ENCODE assay signal across 20 cellular contexts in genomic region chr2:9818097-9818496, GRCh38.
"Had no signal": no experiment of that assay in that cellular context is flagged by ENCODE, and none has a peak within 500 bp of the region (broad histone marks: within the 10 kb centered on the region; RNA-seq: fewer than 3 reads in every experiment).

No MANE protein-coding gene starts in this region.

- H3K9me3 Mint-ChIP-seq: central memory CD8-positive, alpha-beta T cell; naive thymus-derived CD8-positive, alpha-beta T cell; stimulated activated memory B cell treated with anti-CD40 and anti-IgM and Interleukin-4, amounts not matched to agents 10 μg/mL and 1 μg/mL and 100 μg/mL, for 72 hours; stimulated activated naive CD8-positive, alpha-beta T cell treated with anti-CD3 and anti-CD28 coated beads, Interleukin-15, Interleukin-2, amounts not matched to agents 100 ng/mL and 50 ng/mL, for 24 hours had no signal

- H3K4me3 Mint-ChIP-seq: central memory CD8-positive, alpha-beta T cell; naive thymus-derived CD8-positive, alpha-beta T cell; stimulated activated memory B cell treated with anti-CD40 and anti-IgM and Interleukin-4, amounts not matched to agents 10 μg/mL and 1 μg/mL and 100 μg/mL, for 72 hours; stimulated activated naive CD8-positive, alpha-beta T cell treated with anti-CD3 and anti-CD28 coated beads, Interleukin-15, Interleukin-2, amounts not matched to agents 100 ng/mL and 50 ng/mL, for 24 hours had no signal

- H3K27me3 Mint-ChIP-seq: central memory CD8-positive, alpha-beta T cell had no signal

- H3K27ac Mint-ChIP-seq: stimulated activated memory B cell treated with anti-CD40 and anti-IgM and Interleukin-4, amounts not matched to agents 10 μg/mL and 1 μg/mL and 100 μg/mL, for 72 hours; stimulated activated naive CD8-positive, alpha-beta T cell treated with anti-CD3 and anti-CD28 coated beads, Interleukin-15, Interleukin-2, amounts not matched to agents 100 ng/mL and 50 ng/mL, for 24 hours had no signal

- H3K36me3 ChIP-seq: heart right ventricle, neutrophil, ovary, right atrium auricular region, thoracic aorta, transverse colon had no signal

- H3K27ac ChIP-seq: dorsolateral prefrontal cortex, heart right ventricle, neutrophil, ovary, right atrium auricular region, thoracic aorta, transverse colon had no signal

- H3K36me3 Mint-ChIP-seq: naive thymus-derived CD8-positive, alpha-beta T cell; stimulated activated memory B cell treated with anti-CD40 and anti-IgM and Interleukin-4, amounts not matched to agents 10 μg/mL and 1 μg/mL and 100 μg/mL, for 72 hours had no signal

- H3K4me2 ChIP-seq: smooth muscle cell had no signal

- H3K27me3 ChIP-seq: ovary, right atrium auricular region, transverse colon had no signal

- DNase-seq: cortex of kidney; dorsolateral prefrontal cortex; effector CD8-positive, alpha-beta T cell; foreskin melanocyte; heart right ventricle; hypothalamus; kidney glomerular epithelial cell; mucosa of descending colon; naive thymus-derived CD8-positive, alpha-beta T cell; ovary; stimulated activated CD4-positive, alpha-beta T cell treated with anti-CD3 and anti-CD28 coated beads, Interleukin-4, amount 100 ng/mL, for 1 hour; stimulated activated CD8-positive, alpha-beta memory T cell treated with anti-CD3 and anti-CD28 coated beads, Interleukin-4, amount 100 ng/mL, for 48 hours; transverse colon had no signal

- H3K4me3 ChIP-seq: dorsolateral prefrontal cortex, heart right ventricle, mucosa of descending colon, ovary, right atrium auricular region, smooth muscle cell, thoracic aorta, transverse colon had no signal

- H3K9me3 ChIP-seq: heart right ventricle, mucosa of descending colon, neutrophil, ovary, right atrium auricular region, thoracic aorta, transverse colon had no signal

- ATAC-seq: heart right ventricle; mucosa of descending colon; naive thymus-derived CD8-positive, alpha-beta T cell; stimulated activated memory B cell treated with anti-CD40 and anti-IgM and Interleukin-4, amounts not matched to agents 10 μg/mL and 1 μg/mL and 100 μg/mL, for 72 hours had no signal
